15 cellular contexts compared by ENCODE assay signal in the genomic region with DNA sequence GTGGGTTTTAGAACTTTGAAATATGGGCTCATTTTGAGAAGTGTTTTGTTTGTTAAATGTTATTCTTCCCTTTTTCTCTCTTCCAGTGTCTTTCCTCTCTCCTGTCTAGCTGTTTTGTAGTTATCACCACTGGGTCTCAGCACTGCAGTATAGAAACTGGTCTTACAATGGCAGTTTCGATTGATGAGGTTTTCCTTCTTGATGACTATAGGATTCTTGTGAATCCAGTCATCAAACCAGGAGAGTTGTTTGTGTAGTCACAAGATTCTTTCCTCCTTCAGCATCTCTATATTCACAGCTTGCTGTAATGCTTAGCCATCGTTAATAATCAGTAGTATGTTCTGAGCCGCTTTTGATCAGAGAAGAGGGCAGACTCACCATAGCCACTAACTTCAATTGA.
DNase-seq lines count a peak whose midpoint lies in the region; TF ChIP-seq lines count a peak whose summit lies in the region.
"Had no signal": no experiment of that assay in that cellular context is flagged by ENCODE, and none has a peak within 500 bp of the region (broad histone marks: within the 10 kb centered on the region; RNA-seq: fewer than 3 reads in every experiment).

No MANE protein-coding gene starts in this region.

- peaks cover 18 to 35% (median 29%) of the 10 kb centered on the region in 11 experiments; a peak in 20 of 22 replicates for H3K9me3 ChIP-seq in BLaER1 treated with 17β-estradiol and CSF1 and Interleukin-3, amounts not matched to agents 10 nM and 100 nM (replicated peaks in 1 of 11)
- peaks cover 23% of the 10 kb centered on the region for H3K9me3 ChIP-seq in mesenchymal stem cell (ENCODE audit: control insufficient read depth, low read length)

- H4K8ac ChIP-seq in mesenchymal stem cell (ENCODE audit: low read length): no peak overlapping the region

- 0 out of 22 replicates have a peak, but pooled peaks cover 0 to 3% (median 0%) of the 10 kb centered on the region in 11 experiments for H3K36me3 ChIP-seq in BLaER1 treated with 17β-estradiol and CSF1 and Interleukin-3, amounts not matched to agents 10 nM and 100 nM
- H3K36me3 ChIP-seq in mesenchymal stem cell (ENCODE audit: control insufficient read depth in 1 of 2, insufficient read depth in 2 of 2, low read depth in 1 of 2, low read length in 2 of 2): no peaks in the 10 kb centered on the region
- H3K36me3 ChIP-seq: left ventricle myocardium inferior had no signal

- WGBS in mesenchymal stem cell: 50% methylated on average over 2 of the region's 3 CpGs

- H3K4me2 ChIP-seq in BLaER1 treated with 17β-estradiol and CSF1 and Interleukin-3, amounts not matched to agents 10 nM and 100 nM: peak overlapping the region in 10 of 11 experiments; percentile 0 to 72 (median 34); a peak in 14 of 22 replicates
- peak overlapping the region; percentile 40 for H3K4me2 ChIP-seq in mesenchymal stem cell (ENCODE audit: low read length, poor library complexity, severe bottlenecking)

- no peak overlapping the region for H3K9ac ChIP-seq in BLaER1 treated with 17β-estradiol and CSF1 and Interleukin-3, amounts not matched to agents 10 nM and 100 nM
- H3K9ac ChIP-seq in mesenchymal stem cell (ENCODE audit: low read length): no peak overlapping the region

- TF ChIP-seq CTCF in astrocyte of the spinal cord (IDR thresholded peaks at IDR 0.05; ENCODE audit: low read depth, low read length): no peak

- H2BK15ac ChIP-seq in mesenchymal stem cell (ENCODE audit: low read depth, poor library complexity, severe bottlenecking): no peak overlapping the region

- H4K91ac ChIP-seq in mesenchymal stem cell (ENCODE audit: low read length): no peak overlapping the region

- no peak overlapping the region for H2BK12ac ChIP-seq in mesenchymal stem cell (ENCODE audit: low read length in 2 of 2)

- no peak overlapping the region for H2AK5ac ChIP-seq in mesenchymal stem cell (ENCODE audit: low read length, severe bottlenecking)

- H3K18ac ChIP-seq in mesenchymal stem cell (ENCODE audit: low read depth in 1 of 2, low read length in 2 of 2): no peak overlapping the region

- H3K4me3 ChIP-seq in BLaER1 treated with 17β-estradiol and CSF1 and Interleukin-3, amounts not matched to agents 10 nM and 100 nM: no peak overlapping the region
- no peak overlapping the region for H3K4me3 ChIP-seq in astrocyte of the spinal cord (ENCODE audit: low read depth, low read length)
- H3K4me3 ChIP-seq in mesenchymal stem cell (ENCODE audit: insufficient read depth in 1 of 2, low read depth in 1 of 2, low read length in 2 of 2): no peak overlapping the region
- H3K4me3 ChIP-seq: left ventricle myocardium inferior had no signal

- in situ Hi-C loops in astrocyte of the spinal cord (cut with HindIII; ENCODE audit: low sequenced_read_pairs): no loop called here

- no peaks in the 10 kb centered on the region for H4K20me1 ChIP-seq in BLaER1 treated with 17β-estradiol and CSF1 and Interleukin-3, amounts not matched to agents 10 nM and 100 nM

- DNase-seq in M059J (ENCODE audit: low read depth) (peak; percentile 53), astrocyte of the spinal cord (ENCODE audit: low read depth, low spot score) (peak; percentile 67), mesenchymal stem cell (peak; percentile 37), NCI-H345 (lab: John Stamatoyannopoulos, UW) (no peak), HPDE6-E6E7 (ENCODE audit: extremely low spot score) (no peak), NCI-H2029 (lab: John Stamatoyannopoulos, UW) (no peak)
- DNase-seq in activated T-cell treated with anti-CD3 and anti-CD28 coated beads, Interleukin-2, amount 50 U/mL, for 48 hours: no peak
- DNase-seq: activated naive CD8-positive, alpha-beta T cell treated with anti-CD3 and anti-CD28 coated beads for 36 hours; left ventricle myocardium inferior; NCI-H1417; NCI-H774; retina; RPMI8226; stimulated activated CD4-positive, alpha-beta T cell treated with anti-CD3 and anti-CD28 coated beads, Interleukin-15, amount 100 ng/mL, for 24 hours had no signal

- H2BK5ac ChIP-seq in mesenchymal stem cell (ENCODE audit: low read depth, low read length, poor library complexity, severe bottlenecking): no peak overlapping the region

- H3K23ac ChIP-seq in mesenchymal stem cell (ENCODE audit: low read length in 2 of 2): no peak overlapping the region

- H2AFZ ChIP-seq in mesenchymal stem cell (ENCODE audit: low read depth, low read length): no peak overlapping the region

- no peak overlapping the region for H2BK120ac ChIP-seq in mesenchymal stem cell (ENCODE audit: low read depth, low read length)

- peaks cover 10 to 43% (median 33%) of the 10 kb centered on the region in 10 experiments; a peak in 19 of 20 replicates for H3K4me1 ChIP-seq in BLaER1 treated with 17β-estradiol and CSF1 and Interleukin-3, amounts not matched to agents 10 nM and 100 nM
- H3K4me1 ChIP-seq in mesenchymal stem cell (ENCODE audit: control insufficient read depth, insufficient read depth, low read depth, low read length): no peaks in the 10 kb centered on the region
- H3K4me1 ChIP-seq: left ventricle myocardium inferior had no signal

- no peaks in the 10 kb centered on the region for H3K79me1 ChIP-seq in mesenchymal stem cell (replicated peaks; ENCODE audit: low read length, poor library complexity, severe bottlenecking)

- no peak overlapping the region for H3K27ac ChIP-seq in BLaER1 treated with 17β-estradiol and CSF1 and Interleukin-3, amounts not matched to agents 10 nM and 100 nM
- peak overlapping the region; percentile 85 for H3K27ac ChIP-seq in mesenchymal stem cell (ENCODE audit: low read length, poor library complexity, severe bottlenecking)
- H3K27ac ChIP-seq: left ventricle myocardium inferior had no signal

- no peak overlapping the region for H3K14ac ChIP-seq in mesenchymal stem cell (ENCODE audit: low read length in 2 of 2)

- H3K4ac ChIP-seq in mesenchymal stem cell (ENCODE audit: low read depth in 1 of 2, low read length in 2 of 2): peak overlapping the region in 1 of 2 experiments; percentile 26

- no peaks in the 10 kb centered on the region for H3K27me3 ChIP-seq in BLaER1 treated with 17β-estradiol and CSF1 and Interleukin-3, amounts not matched to agents 10 nM and 100 nM
- no peaks in the 10 kb centered on the region for H3K27me3 ChIP-seq in mesenchymal stem cell (ENCODE audit: control insufficient read depth in 1 of 2, insufficient read depth in 1 of 2, low read length in 2 of 2)

Comparison
In these comparisons a context has a peak if more than half of its experiments do, and no peak if none do; other contexts are left out.
1. DNase-seq: peak in M059J (single experiment), astrocyte of the spinal cord (single experiment) and mesenchymal stem cell (single experiment); none in NCI-H345 (single experiment), activated T-cell treated with anti-CD3 and anti-CD28 coated beads, Interleukin-2, amount 50 U/mL, for 48 hours (0 of 2), HPDE6-E6E7 (single experiment) and NCI-H2029 (single experiment).